Comparison of ENCODE assay signal across 8 cellular contexts in the genomic region with DNA sequence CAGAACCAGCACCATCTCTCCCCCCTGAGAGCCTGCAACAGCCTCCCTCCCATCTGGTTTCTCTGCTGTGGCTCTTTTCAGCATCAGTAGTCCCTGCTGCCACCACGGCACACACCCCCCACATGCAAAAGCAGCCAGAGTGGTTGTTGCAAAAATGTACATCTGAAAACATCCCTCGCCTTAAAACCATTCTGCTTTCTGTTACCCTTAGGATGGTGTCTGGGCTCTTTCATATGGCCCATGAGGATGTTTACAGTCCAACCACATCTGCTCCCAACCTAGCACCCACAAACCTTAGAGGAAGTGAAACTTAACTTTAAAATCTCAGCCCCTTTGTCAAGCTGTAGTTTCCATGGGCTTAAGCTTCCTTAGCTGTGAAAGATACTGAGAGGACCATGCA. TPM values are rescaled to one million over a fixed set of nuclear protein-coding genes. Genes with fewer than 3 reads are reported as not detected.
A peak's percentile ranks its signal among the peaks of the same experiment; 100 is the strongest.
DNase-seq lines count a peak whose midpoint lies in the region; ATAC-seq and TF ChIP-seq lines count a peak whose summit lies in the region.

No MANE protein-coding gene starts in this region.

- POLR2A ChIA-PET in MCF 10A (lab: Yijun Ruan, JAX) = interaction anchor here (0.6 to 1.8 kb wide), 13 partner anchors 8 to 199 kb away, joined by 3 to 9 read pairs (median 5); no protein-coding TSS in a partner anchor
- POLR2A ChIA-PET in naive thymus-derived CD8-positive, alpha-beta T cell (lab: Charles Lee) = interaction anchor here (0.8 to 1.6 kb wide), 7 partner anchors 11 to 70 kb away, joined by 3 to 6 read pairs (median 4); no protein-coding TSS in a partner anchor

- DNase-seq in MCF 10A (ENCODE audit: unreplicated experiment) (no peak), G401 (ENCODE audit: low spot score) (no peak), DMS114 treated with DMSO at 0.1 percent for 48 hours (lab: John Stamatoyannopoulos, UW; ENCODE audit: unreplicated experiment) (no peak), lower leg skin (ENCODE audit: low spot score in 2 of 2) (no peak)
- peak in 6 of 10 donors; percentile 16 to 63 (median 48) for DNase-seq in naive thymus-derived CD8-positive, alpha-beta T cell

- TF ChIP-seq CTCF in KMS-11 (conservative IDR thresholded peaks at IDR 0.05; ENCODE audit: low read depth, low read length) = no peak
- TF ChIP-seq CTCF in MCF 10A (IDR thresholded peaks at IDR 0.05; ENCODE audit: unreplicated experiment) = no peak
- TF ChIP-seq CTCF in lower leg skin (IDR thresholded peaks at IDR 0.05) = no peak

- ATAC-seq in GM18499 (IDR thresholded peaks at IDR 0.05; ENCODE audit: insufficient read depth, unreplicated experiment) = peak; percentile 85
- ATAC-seq in GM21619 (IDR thresholded peaks at IDR 0.05; ENCODE audit: unreplicated experiment) = peak; percentile 81
- peak; percentile 36 to 66 for ATAC-seq in naive thymus-derived CD8-positive, alpha-beta T cell

- TSS peak; percentile 55 for BruUV-seq in MCF 10A (replicated peaks; lab: Mats Ljungman, UMichigan)

- no peaks in the 10 kb centered on the region for H3K9me3 Mint-ChIP-seq in MCF 10A (ENCODE audit: unreplicated experiment)
- H3K9me3 Mint-ChIP-seq in naive thymus-derived CD8-positive, alpha-beta T cell = no peaks in the 10 kb centered on the region

- 28 to 37% methylated on average over 2 of the region's 2 CpGs for WGBS in lower leg skin, 2 donors

- H3K9ac ChIP-seq in KMS-11 = peak overlapping the region; percentile 64; the same call in 1 of the 2 replicates

- no peaks in the 10 kb centered on the region for H3K79me2 ChIP-seq in KMS-11 (ENCODE audit: insufficient read depth, low read depth)

- peak overlapping the region; percentile 96 for H3K4me2 ChIP-seq in KMS-11

- in situ Hi-C loops in G401 (cut with HindIII; ENCODE audit: low sequenced_read_pairs) = loop anchor here (25.0 kb wide), 1 partner anchor 179 kb away; a partner anchor contains a TSS

- H4K20me1 ChIP-seq in KMS-11 (ENCODE audit: insufficient read depth) = no peaks in the 10 kb centered on the region

- CTCF ChIA-PET in MCF 10A (lab: Yijun Ruan, JAX) = interaction anchor here (0.7 to 5.9 kb wide), 9 partner anchors 9 to 183 kb away, joined by 3 to 39 read pairs (median 6); no protein-coding TSS in a partner anchor

- H3K4me1 Mint-ChIP-seq in MCF 10A (ENCODE audit: insufficient read depth, unreplicated experiment) = peaks cover 36% of the 10 kb centered on the region
- peaks cover 41 to 52% (median 50%) of the 10 kb centered on the region in 4 donors for H3K4me1 Mint-ChIP-seq in naive thymus-derived CD8-positive, alpha-beta T cell

- no peaks in the 10 kb centered on the region for H3K27me3 Mint-ChIP-seq in MCF 10A (ENCODE audit: insufficient read depth, unreplicated experiment)
- H3K27me3 Mint-ChIP-seq in naive thymus-derived CD8-positive, alpha-beta T cell = no peaks in the 10 kb centered on the region

- no peak overlapping the region for H3K4me3 ChIP-seq in KMS-11 (IDR thresholded peaks at IDR 0.05; ENCODE audit: insufficient read depth, low read depth, low read length)
- no peak overlapping the region for H3K4me3 ChIP-seq in lower leg skin (ENCODE audit: low read depth, poor library complexity, severe bottlenecking)

- no peaks in the 10 kb centered on the region for H3K27me3 ChIP-seq in KMS-11 (ENCODE audit: insufficient read depth, low read depth)

- no peaks in the 10 kb centered on the region for H3K36me3 Mint-ChIP-seq in MCF 10A (ENCODE audit: insufficient read depth, unreplicated experiment)
- H3K36me3 Mint-ChIP-seq in naive thymus-derived CD8-positive, alpha-beta T cell = no peaks in the 10 kb centered on the region

- H2AFZ ChIP-seq in KMS-11 (ENCODE audit: low read depth) = peak overlapping the region; percentile 83

- no peaks in the 10 kb centered on the region for H3K36me3 ChIP-seq in KMS-11 (ENCODE audit: insufficient read depth)

- peak overlapping the region; percentile 48; the same call in 1 of the 2 replicates for H3K27ac ChIP-seq in KMS-11

- intact Hi-C loops in MCF 10A (cut with micrococcal nuclease) = no loop called here
- intact Hi-C loops in lower leg skin (cut with DNase I; ENCODE audit: low total_unique reads) = no loop called here

- H3K4me1 ChIP-seq in KMS-11 (ENCODE audit: low read depth, poor library complexity, severe bottlenecking) = peaks cover 25% of the 10 kb centered on the region

- TF ChIP-seq POLR2A in lower leg skin (IDR thresholded peaks at IDR 0.05) = no peak

- H3K4me3 Mint-ChIP-seq in MCF 10A (ENCODE audit: unreplicated experiment) = peak overlapping the region; percentile 94
- H3K4me3 Mint-ChIP-seq in naive thymus-derived CD8-positive, alpha-beta T cell = peak overlapping the region; percentile 87 to 97 (median 92)

- H3K27ac Mint-ChIP-seq in MCF 10A (ENCODE audit: low read depth, unreplicated experiment) = peak overlapping the region; percentile 94
- H3K27ac Mint-ChIP-seq in naive thymus-derived CD8-positive, alpha-beta T cell = peak overlapping the region; percentile 71 to 95 (median 90)

RNA-seq across cellular contexts. Expression of a gene that starts 0.8 kb away (rescaled TPM):
- total RNA-seq in MCF 10A (2022) = 2.1 and 5.4 TPM in 2 replicates
- total RNA-seq in naive thymus-derived CD8-positive, alpha-beta T cell = 1 to 10 TPM; 7.5 to 8.7 TPM
- under 1 TPM; 0.50 to 0.94 (median 0.57) TPM for polyA plus RNA-seq in naive thymus-derived CD8-positive, alpha-beta T cell
- total RNA-seq in G401 (2014; rRNA removed; shearing (Covaris generic)) = 1.2 and 4.8 TPM in 2 replicates
- 1 to 10 TPM; 2.7 to 5.6 (median 4.9) TPM for total RNA-seq in lower leg skin

RNA-seq across cellular contexts. Expression of a gene that starts 0.9 kb away (rescaled TPM):
- total RNA-seq in MCF 10A (2022) = 34.4 and 40.7 TPM in 2 replicates
- 10 to 100 TPM; 31.9 to 41.2 TPM for total RNA-seq in naive thymus-derived CD8-positive, alpha-beta T cell
- polyA plus RNA-seq in naive thymus-derived CD8-positive, alpha-beta T cell = 10 to 100 TPM; 10.2 to 13.8 (median 10.7) TPM
- 28.2 and 37.3 TPM in 2 replicates for total RNA-seq in G401 (2014; rRNA removed; shearing (Covaris generic))
- total RNA-seq in lower leg skin = 10 to 100 TPM; 40.1 to 87.4 (median 56.4) TPM

RNA-seq across cellular contexts. Expression of a gene that starts 45.1 kb away (rescaled TPM):
- 11.9 and 14.3 TPM in 2 replicates for total RNA-seq in MCF 10A (2022)
- 10 to 100 TPM; 15.0 to 17.4 TPM for total RNA-seq in naive thymus-derived CD8-positive, alpha-beta T cell
- polyA plus RNA-seq in naive thymus-derived CD8-positive, alpha-beta T cell = 10 to 100 TPM in 2 of 3 donors, 1 to 10 TPM in 1; 8.0 to 17.1 (median 10.9) TPM
- total RNA-seq in G401 (2014; rRNA removed; shearing (Covaris generic)) = 21.5 and 29.1 TPM in 2 replicates
- 10 to 100 TPM; 63.7 to 97.1 (median 82.2) TPM for total RNA-seq in lower leg skin

RNA-seq across cellular contexts. Expression of a gene that starts 56.5 kb away (rescaled TPM):
- total RNA-seq in MCF 10A (2022) = 24.8 and 26.0 TPM in 2 replicates
- total RNA-seq in naive thymus-derived CD8-positive, alpha-beta T cell = 10 to 100 TPM; 66.5 to 70.8 TPM
- polyA plus RNA-seq in naive thymus-derived CD8-positive, alpha-beta T cell = 10 to 100 TPM; 32.7 to 37.3 (median 33.3) TPM
- 21.2 and 27.1 TPM in 2 replicates for total RNA-seq in G401 (2014; rRNA removed; shearing (Covaris generic))
- 10 to 100 TPM; 21.6 to 41.1 (median 28.5) TPM for total RNA-seq in lower leg skin

RNA-seq across cellular contexts. Expression of a gene that starts 56.6 kb away (rescaled TPM):
- total RNA-seq in MCF 10A (2022) = 0.05 TPM in 1 of 2 replicates, not detected in the other
- under 1 TPM; 0.39 to 0.47 TPM for total RNA-seq in naive thymus-derived CD8-positive, alpha-beta T cell
- polyA plus RNA-seq in naive thymus-derived CD8-positive, alpha-beta T cell = not detected
- total RNA-seq in G401 (2014; rRNA removed; shearing (Covaris generic)) = not detected in 2 replicates
- under 1 TPM in 3 of 4 donors, not detected in 1; 0.03 to 0.10 (median 0.04) TPM for total RNA-seq in lower leg skin

Comparison
In these comparisons a context has a peak if more than half of its experiments do, and no peak if none do; other contexts are left out.
1. DNase-seq: peak in naive thymus-derived CD8-positive, alpha-beta T cell (6 of 10); none in MCF 10A (single experiment), G401 (single experiment), DMS114 treated with DMSO at 0.1 percent for 48 hours (single experiment) and lower leg skin (0 of 2).
2. Peak in every context shown above with its lines, with median percentiles within 50 percentile points of each other: ATAC-seq.